ENCODE assay signal across 33 cellular contexts in genomic region chr1:37265786-37266667, GRCh38.
DNase-seq lines count a peak whose midpoint lies in the region; ATAC-seq and TF ChIP-seq lines count a peak whose summit lies in the region.
"Had no signal": no experiment of that assay in that cellular context is flagged by ENCODE, and none has a peak within 500 bp of the region (broad histone marks: within the 10 kb centered on the region; RNA-seq: fewer than 3 reads in every experiment).

No MANE protein-coding gene starts in this region.

- peaks cover 10% of the 10 kb centered on the region for H3K27me3 Mint-ChIP-seq in stimulated activated memory B cell treated with anti-CD40 and anti-IgM and Interleukin-4, amounts not matched to agents 10 μg/mL and 1 μg/mL and 100 μg/mL, for 72 hours

- no peaks in the 10 kb centered on the region for H3K9me3 ChIP-seq in MG63
- H3K9me3 ChIP-seq: A549, HAP-1, heart left ventricle had no signal

- H3K4me3 Mint-ChIP-seq in stimulated activated memory B cell treated with anti-CD40 and anti-IgM and Interleukin-4, amounts not matched to agents 10 μg/mL and 1 μg/mL and 100 μg/mL, for 72 hours = no peak overlapping the region
- H3K4me3 Mint-ChIP-seq: activated T-cell treated with anti-CD3 and anti-CD28 coated beads, Interleukin-2, amount 50 U/mL, for 24 hours; CD8-positive, alpha-beta T cell; dendritic cell treated with granulocyte-macrophage colony-stimulating factor and Interleukin-4, amounts not matched to agents 40 ng/mL and 50 ng/mL, for 4 days; naive thymus-derived CD4-positive, alpha-beta T cell; type B pancreatic cell had no signal

- peaks cover 3% of the 10 kb centered on the region for H3K9me3 Mint-ChIP-seq in stimulated activated memory B cell treated with anti-CD40 and anti-IgM and Interleukin-4, amounts not matched to agents 10 μg/mL and 1 μg/mL and 100 μg/mL, for 72 hours
- H3K9me3 Mint-ChIP-seq: CD8-positive, alpha-beta T cell; dendritic cell treated with granulocyte-macrophage colony-stimulating factor and Interleukin-4, amounts not matched to agents 40 ng/mL and 50 ng/mL, for 4 days; type B pancreatic cell had no signal

- no peak overlapping the region for H3K27ac Mint-ChIP-seq in stimulated activated memory B cell treated with anti-CD40 and anti-IgM and Interleukin-4, amounts not matched to agents 10 μg/mL and 1 μg/mL and 100 μg/mL, for 72 hours
- H3K27ac Mint-ChIP-seq: activated T-cell treated with anti-CD3 and anti-CD28 coated beads, Interleukin-2, amount 50 U/mL, for 24 hours; CD8-positive, alpha-beta T cell; dendritic cell treated with granulocyte-macrophage colony-stimulating factor and Interleukin-4, amounts not matched to agents 40 ng/mL and 50 ng/mL, for 4 days; naive thymus-derived CD4-positive, alpha-beta T cell; type B pancreatic cell had no signal

- H3K4me1 Mint-ChIP-seq in stimulated activated memory B cell treated with anti-CD40 and anti-IgM and Interleukin-4, amounts not matched to agents 10 μg/mL and 1 μg/mL and 100 μg/mL, for 72 hours = peaks cover 12% of the 10 kb centered on the region

- no peak overlapping the region for H3K4me3 ChIP-seq in MG63
- H3K4me3 ChIP-seq: A549, esophagus muscularis mucosa, HAP-1, heart left ventricle had no signal

- H3K36me3 ChIP-seq in MG63 = no peaks in the 10 kb centered on the region
- H3K36me3 ChIP-seq: esophagus muscularis mucosa, HAP-1, heart left ventricle had no signal

- in situ Hi-C loops in GM13977 (cut with MboI; ENCODE audit: low pct_unique_long_range_greater_than_20kb, low sequenced_read_pairs, unreplicated experiment) = no loop called here

- no peaks in the 10 kb centered on the region for H3K27me3 ChIP-seq in MG63
- H3K27me3 ChIP-seq: foreskin keratinocyte had no signal

- no peaks in the 10 kb centered on the region for H3K36me3 Mint-ChIP-seq in stimulated activated memory B cell treated with anti-CD40 and anti-IgM and Interleukin-4, amounts not matched to agents 10 μg/mL and 1 μg/mL and 100 μg/mL, for 72 hours
- H3K36me3 Mint-ChIP-seq: CD8-positive, alpha-beta T cell; naive thymus-derived CD4-positive, alpha-beta T cell; type B pancreatic cell had no signal

- peak; percentile 42 for ATAC-seq in stimulated activated memory B cell treated with anti-CD40 and anti-IgM and Interleukin-4, amounts not matched to agents 10 μg/mL and 1 μg/mL and 100 μg/mL, for 72 hours
- ATAC-seq: A549; CD8-positive, alpha-beta T cell; foreskin keratinocyte; heart left ventricle; naive thymus-derived CD4-positive, alpha-beta T cell; PC-3 had no signal

- DNase-seq in NCI-H2171 treated with DMSO at 0.1 percent for 48 hours (lab: John Stamatoyannopoulos, UW) = peak; percentile 26
- no peak for DNase-seq in NCI-H2171 (lab: John Stamatoyannopoulos, UW)
- peak; percentile 34 for DNase-seq in NCI-H2227 (lab: John Stamatoyannopoulos, UW; ENCODE audit: unreplicated experiment)
- peak; percentile 42 for DNase-seq in NCI-H82 treated with DMSO at 0.1 percent for 48 hours (lab: John Stamatoyannopoulos, UW; ENCODE audit: unreplicated experiment)
- DNase-seq in GM13977 (ENCODE audit: low spot score) = no peak
- DNase-seq in MG63 = no peak
- no peak for DNase-seq in SIG-M5 (lab: John Stamatoyannopoulos, UW)
- DNase-seq: activated CD4-positive, alpha-beta T cell treated with anti-CD3 and anti-CD28 coated beads for 48 hours; activated gamma-delta T cell; activated T-cell treated with anti-CD3 and anti-CD28 coated beads, Interleukin-2, amount 50 U/mL, for 24 hours; AML-193; CD8-positive, alpha-beta T cell; DMS 273 treated with DMSO at 0.1 percent for 48 hours; foreskin keratinocyte; heart left ventricle; KBM-7; kidney; midbrain; naive thymus-derived CD4-positive, alpha-beta T cell; NCI-H1694 treated with DMSO at 0.1 percent for 48 hours; NCI-H774; PC-3; retina; Right ventricle myocardium superior; small intestine; SW 1271; T-helper 9 cell had no signal

- no peak for TF ChIP-seq CTCF in GM13977 (IDR thresholded peaks at IDR 0.05; ENCODE audit: extremely low read depth, insufficient read depth, missing control alignments)

Comparison
In these comparisons a context has a peak if more than half of its experiments do, and no peak if none do; other contexts are left out.
1. DNase-seq: peak in NCI-H2171 treated with DMSO at 0.1 percent for 48 hours (single experiment), NCI-H2227 (single experiment) and NCI-H82 treated with DMSO at 0.1 percent for 48 hours (single experiment); none in NCI-H2171 (single experiment), GM13977 (single experiment), MG63 (single experiment) and SIG-M5 (single experiment).